26 cellular contexts compared by ENCODE assay signal in the genomic region with DNA sequence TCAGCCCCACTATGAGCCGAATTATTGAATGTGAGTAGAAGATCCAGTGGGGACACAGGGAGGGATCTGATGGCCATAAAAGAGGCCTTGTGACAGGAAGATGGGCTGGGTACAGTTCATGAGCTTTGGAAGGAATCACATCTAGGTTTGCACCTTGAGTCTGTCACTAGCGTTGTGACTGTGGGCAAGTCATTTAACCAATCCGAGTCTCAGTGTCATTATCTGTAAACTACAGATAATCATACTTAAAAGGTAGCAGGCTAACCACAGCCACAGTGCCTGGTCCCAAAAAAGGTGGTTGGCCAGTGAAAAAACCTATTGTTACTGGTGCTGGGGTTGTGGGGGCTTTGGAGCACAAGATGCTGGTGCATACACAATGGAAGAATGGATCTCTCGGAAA. TPM values are rescaled to one million over a fixed set of nuclear protein-coding genes. Genes with fewer than 3 reads are reported as not detected.
A peak's percentile ranks its signal among the peaks of the same experiment; 100 is the strongest.
DNase-seq lines count a peak whose midpoint lies in the region; ATAC-seq and TF ChIP-seq lines count a peak whose summit lies in the region.
"Had no signal": no experiment of that assay in that cellular context is flagged by ENCODE, and none has a peak within 500 bp of the region (broad histone marks: within the 10 kb centered on the region; RNA-seq: fewer than 3 reads in every experiment).

No MANE protein-coding gene starts in this region.

- no peaks in the 10 kb centered on the region for H3K9me3 ChIP-seq in KOPT-K1 (ENCODE audit: insufficient read depth, low read length, poor library complexity, severe bottlenecking)
- H3K9me3 ChIP-seq: HAP-1 had no signal

- H3K27me3 ChIP-seq in dorsolateral prefrontal cortex = no peaks in the 10 kb centered on the region

- POLR2A ChIA-PET in activated naive CD8-positive, alpha-beta T cell treated with anti-CD3 and anti-CD28 coated beads, Interleukin-2, amount 10 ng/mL, durations not matched to agents 7 days and 5 days (lab: Charles Lee) = interaction anchor here (0.7 to 2.0 kb wide), 4 partner anchors 28 to 189 kb away, joined by 3 to 15 read pairs (median 8); a partner anchor contains a TSS

- peak; percentile 8 for ATAC-seq in activated naive CD8-positive, alpha-beta T cell treated with anti-CD3 and anti-CD28 coated beads, Interleukin-2, amount 10 ng/mL, durations not matched to agents 7 days and 5 days (ENCODE audit: low read depth)
- ATAC-seq in activated naive CD8-positive, alpha-beta T cell treated with anti-CD3 and anti-CD28 coated beads, Interleukin-2, amount 50 U/mL, for 24 hours = no peak
- ATAC-seq: GM23338, HepG2, Panc1 had no signal

- no peak for TF ChIP-seq CTCF in dorsolateral prefrontal cortex (IDR thresholded peaks at IDR 0.05 in 54 of 56, conservative IDR thresholded peaks at IDR 0.05 in 2 of 56; ENCODE audit: low read depth in 1 of 56, partially characterized antibody in 56 of 56)
- no peak for TF ChIP-seq CTCF in type B pancreatic cell (conservative IDR thresholded peaks at IDR 0.05)

- H3K36me3 Mint-ChIP-seq in activated naive CD8-positive, alpha-beta T cell treated with anti-CD3 and anti-CD28 coated beads, Interleukin-2, amount 10 ng/mL, durations not matched to agents 7 days and 5 days = peaks cover 3% of the 10 kb centered on the region
- H3K36me3 Mint-ChIP-seq in activated naive CD8-positive, alpha-beta T cell treated with anti-CD3 and anti-CD28 coated beads, Interleukin-2, amount 50 U/mL, for 24 hours (ENCODE audit: low read depth) = no peaks in the 10 kb centered on the region
- H3K36me3 Mint-ChIP-seq in type B pancreatic cell = no peaks in the 10 kb centered on the region

- peaks cover 20% of the 10 kb centered on the region for H3K4me1 Mint-ChIP-seq in activated naive CD8-positive, alpha-beta T cell treated with anti-CD3 and anti-CD28 coated beads, Interleukin-2, amount 10 ng/mL, durations not matched to agents 7 days and 5 days
- H3K4me1 Mint-ChIP-seq in activated naive CD8-positive, alpha-beta T cell treated with anti-CD3 and anti-CD28 coated beads, Interleukin-2, amount 50 U/mL, for 24 hours = peaks cover 16% of the 10 kb centered on the region
- H3K4me1 Mint-ChIP-seq in type B pancreatic cell (ENCODE audit: unreplicated experiment) = no peaks in the 10 kb centered on the region
- H3K4me1 Mint-ChIP-seq: GM23338 had no signal

- no peak for DNase-seq in activated naive CD8-positive, alpha-beta T cell treated with anti-CD3 and anti-CD28 coated beads, Interleukin-2, amount 10 ng/mL, durations not matched to agents 7 days and 5 days
- no peak for DNase-seq in activated naive CD8-positive, alpha-beta T cell treated with anti-CD3 and anti-CD28 coated beads, Interleukin-2, amount 50 U/mL, for 24 hours
- no peak for DNase-seq in dorsolateral prefrontal cortex
- DNase-seq in type B pancreatic cell (ENCODE audit: extremely low spot score, unreplicated experiment) = no peak
- DNase-seq in LoVo (ENCODE audit: low spot score) = no peak
- DNase-seq in 8988T = no peak
- DNase-seq: ACHN; DMS53; GDM1; KBM-7; MV-4-11; NCI-H1105 treated with DMSO at 0.1 percent for 48 hours; NCI-H2029 treated with DMSO at 0.1 percent for 48 hours; NCI-H226; NCI-H510A treated with DMSO at 0.1 percent for 48 hours; NCI-H748 treated with DMSO at 0.1 percent for 48 hours; NK-92 treated with Interleukin-12 subunit alpha and Interleukin-12 subunit beta, amount 100 ng/mL, for 24 hours had no signal

- no peaks in the 10 kb centered on the region for H3K27me3 Mint-ChIP-seq in activated naive CD8-positive, alpha-beta T cell treated with anti-CD3 and anti-CD28 coated beads, Interleukin-2, amount 10 ng/mL, durations not matched to agents 7 days and 5 days
- peaks cover 3% of the 10 kb centered on the region for H3K27me3 Mint-ChIP-seq in activated naive CD8-positive, alpha-beta T cell treated with anti-CD3 and anti-CD28 coated beads, Interleukin-2, amount 50 U/mL, for 24 hours
- H3K27me3 Mint-ChIP-seq in type B pancreatic cell = peaks cover 57% of the 10 kb centered on the region

- no peaks in the 10 kb centered on the region for H3K9me3 Mint-ChIP-seq in activated naive CD8-positive, alpha-beta T cell treated with anti-CD3 and anti-CD28 coated beads, Interleukin-2, amount 10 ng/mL, durations not matched to agents 7 days and 5 days
- no peaks in the 10 kb centered on the region for H3K9me3 Mint-ChIP-seq in activated naive CD8-positive, alpha-beta T cell treated with anti-CD3 and anti-CD28 coated beads, Interleukin-2, amount 50 U/mL, for 24 hours
- H3K9me3 Mint-ChIP-seq in type B pancreatic cell = no peaks in the 10 kb centered on the region

- H3K27ac Mint-ChIP-seq in activated naive CD8-positive, alpha-beta T cell treated with anti-CD3 and anti-CD28 coated beads, Interleukin-2, amount 10 ng/mL, durations not matched to agents 7 days and 5 days = peak overlapping the region; percentile 4
- H3K27ac Mint-ChIP-seq in activated naive CD8-positive, alpha-beta T cell treated with anti-CD3 and anti-CD28 coated beads, Interleukin-2, amount 50 U/mL, for 24 hours = no peak overlapping the region
- no peak overlapping the region for H3K27ac Mint-ChIP-seq in type B pancreatic cell
- H3K27ac Mint-ChIP-seq: GM23338 had no signal

- H3K4me3 Mint-ChIP-seq in activated naive CD8-positive, alpha-beta T cell treated with anti-CD3 and anti-CD28 coated beads, Interleukin-2, amount 10 ng/mL, durations not matched to agents 7 days and 5 days = peak overlapping the region; percentile 5
- no peak overlapping the region for H3K4me3 Mint-ChIP-seq in activated naive CD8-positive, alpha-beta T cell treated with anti-CD3 and anti-CD28 coated beads, Interleukin-2, amount 50 U/mL, for 24 hours
- H3K4me3 Mint-ChIP-seq in type B pancreatic cell = peak overlapping the region; percentile 34
- H3K4me3 Mint-ChIP-seq: GM23338 had no signal

- H3K27ac ChIP-seq in KOPT-K1 (ENCODE audit: low read depth, low read length, poor library complexity, severe bottlenecking) = peak overlapping the region; percentile 72
- peak overlapping the region in 38 of 59 donors; percentile 6 to 100 (median 70) for H3K27ac ChIP-seq in dorsolateral prefrontal cortex
- H3K27ac ChIP-seq: BLaER1, HL-60 had no signal

- H3K36me3 ChIP-seq in KOPT-K1 (ENCODE audit: insufficient read depth, low read length) = no peaks in the 10 kb centered on the region
- H3K36me3 ChIP-seq: BLaER1, HAP-1 had no signal

- H3K4me3 ChIP-seq in dorsolateral prefrontal cortex = no peak overlapping the region
- H3K4me3 ChIP-seq: BLaER1, GM23338, HAP-1 had no signal

- intact Hi-C loops in dorsolateral prefrontal cortex (cut with DNase I) = loop anchor here in 1 of 2 donors (10.0 kb wide), 1 partner anchor 48 kb away; no protein-coding TSS in a partner anchor

RNA-seq across cellular contexts. Expression of a gene that starts 3.8 kb away (rescaled TPM):
- not detected for total RNA-seq in activated naive CD8-positive, alpha-beta T cell treated with anti-CD3 and anti-CD28 coated beads, Interleukin-2, amount 10 ng/mL, durations not matched to agents 7 days and 5 days
- total RNA-seq in dorsolateral prefrontal cortex (under 1 TPM in 18 of 120 experiments, not detected in 102; 0.27 to 0.80 (median 0.43) TPM), type B pancreatic cell (ENCODE audit: low replicate concordance) (not detected in 2 replicates)
- total RNA-seq: GM23338, HepG2, HT-29, M059J had no signal

RNA-seq across cellular contexts. Expression of a gene that starts 13.0 kb away (rescaled TPM):
- total RNA-seq in activated naive CD8-positive, alpha-beta T cell treated with anti-CD3 and anti-CD28 coated beads, Interleukin-2, amount 10 ng/mL, durations not matched to agents 7 days and 5 days = not detected
- total RNA-seq in dorsolateral prefrontal cortex = 100 to 1,000 TPM in 119 of 120 experiments, 10 to 100 TPM in 1; 70.8 to 353 (median 174) TPM
- total RNA-seq in type B pancreatic cell (ENCODE audit: low replicate concordance) = 0.43 TPM in 1 of 2 replicates, not detected in the other
- total RNA-seq: HT-29, M059J had no signal

RNA-seq across cellular contexts. Expression of a gene that starts 25.2 kb away (rescaled TPM):
- total RNA-seq in activated naive CD8-positive, alpha-beta T cell treated with anti-CD3 and anti-CD28 coated beads, Interleukin-2, amount 10 ng/mL, durations not matched to agents 7 days and 5 days = not detected
- 10 to 100 TPM in 87 of 120 experiments, 1 to 10 TPM in 33; 5.0 to 28.8 (median 11.9) TPM for total RNA-seq in dorsolateral prefrontal cortex
- not detected in 2 replicates for total RNA-seq in type B pancreatic cell (ENCODE audit: low replicate concordance)
- total RNA-seq: GM23338, HT-29 had no signal

RNA-seq across cellular contexts. Expression of a gene that starts 31.2 kb away (rescaled TPM):
- total RNA-seq in activated naive CD8-positive, alpha-beta T cell treated with anti-CD3 and anti-CD28 coated beads, Interleukin-2, amount 10 ng/mL, durations not matched to agents 7 days and 5 days = 1 to 10 TPM; 5.9 to 6.6 TPM
- total RNA-seq in dorsolateral prefrontal cortex = 1 to 10 TPM in 92 of 120 experiments, under 1 TPM in 28; 0.52 to 3.4 (median 1.4) TPM
- total RNA-seq in type B pancreatic cell (ENCODE audit: low replicate concordance) = 1.5 and 3.2 TPM in 2 replicates

RNA-seq across cellular contexts. Expression of a gene that starts 57.6 kb away (rescaled TPM):
- 10 to 100 TPM; 19.6 to 23.7 TPM for total RNA-seq in activated naive CD8-positive, alpha-beta T cell treated with anti-CD3 and anti-CD28 coated beads, Interleukin-2, amount 10 ng/mL, durations not matched to agents 7 days and 5 days
- total RNA-seq in dorsolateral prefrontal cortex = 10 to 100 TPM; 18.0 to 58.3 (median 28.9) TPM
- total RNA-seq in type B pancreatic cell (ENCODE audit: low replicate concordance) = 5.5 and 27.4 TPM in 2 replicates

Comparison
In these comparisons a context has a peak if more than half of its experiments do, and no peak if none do; other contexts are left out.
1. RNA of a gene that starts 13.0 kb away (total RNA-seq): 70.8 to 353 TPM in dorsolateral prefrontal cortex; 0.43 TPM in type B pancreatic cell and not detected in activated naive CD8-positive, alpha-beta T cell treated with anti-CD3 and anti-CD28 coated beads, Interleukin-2, amount 10 ng/mL, durations not matched to agents 7 days and 5 days; every median in the first group is over 10 times any median in the second.